Comparison of ENCODE assay signal across 17 cellular contexts in the genomic region with DNA sequence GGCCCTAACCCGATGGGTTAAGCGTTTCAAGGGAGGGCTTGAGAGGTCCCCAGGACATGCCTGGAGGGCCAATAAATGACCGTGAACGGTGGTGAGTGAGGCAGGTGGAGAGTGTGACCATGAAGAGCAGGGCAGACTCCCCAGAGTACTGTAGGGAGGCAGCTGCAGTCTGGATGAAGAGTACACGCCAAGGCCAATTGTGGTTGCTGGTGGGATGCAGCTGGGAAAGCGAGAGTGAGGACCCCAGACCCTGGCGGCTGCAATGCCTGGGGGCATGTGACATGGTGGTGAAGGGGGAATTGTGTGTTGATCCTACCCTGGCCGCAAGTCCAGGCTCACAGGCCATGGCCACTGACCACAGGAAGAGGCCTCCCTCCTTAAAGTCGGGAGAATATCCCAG.
"Had no signal": no experiment of that assay in that cellular context is flagged by ENCODE, and none has a peak within 500 bp of the region (broad histone marks: within the 10 kb centered on the region; RNA-seq: fewer than 3 reads in every experiment).

No MANE protein-coding gene starts in this region.

- H3K27ac Mint-ChIP-seq: activated naive CD8-positive, alpha-beta T cell treated with anti-CD3 and anti-CD28 coated beads for 36 hours; activated T-cell treated with anti-CD3 and anti-CD28 coated beads, Interleukin-2, amount 50 U/mL, for 24 hours; activated T-helper 17 cell treated with anti-CD3 and anti-CD28 coated beads, Interleukin-2, amount 50 U/mL, for 72 hours; stimulated activated naive CD8-positive, alpha-beta T cell treated with anti-CD3 and anti-CD28 coated beads, Interleukin-15, amount 100 ng/mL, for 72 hours; T-cell had no signal

- H3K27me3 ChIP-seq: colonic mucosa, right atrium auricular region, tibial nerve had no signal

- H3K9me3 Mint-ChIP-seq: activated naive CD8-positive, alpha-beta T cell treated with anti-CD3 and anti-CD28 coated beads for 36 hours; activated T-cell treated with anti-CD3 and anti-CD28 coated beads, Interleukin-2, amount 50 U/mL, for 24 hours; activated T-helper 17 cell treated with anti-CD3 and anti-CD28 coated beads, Interleukin-2, amount 50 U/mL, for 72 hours; naive B cell; stimulated activated naive CD8-positive, alpha-beta T cell treated with anti-CD3 and anti-CD28 coated beads, Interleukin-15, amount 100 ng/mL, for 72 hours; T-cell had no signal

- DNase-seq: activated CD8-positive, alpha-beta memory T cell treated with anti-CD3 and anti-CD28 coated beads for 24 hours; activated CD8-positive, alpha-beta memory T cell treated with anti-CD3 and anti-CD28 coated beads, Interleukin-2, amount 50 U/mL, for 4 hours; activated naive CD4-positive, alpha-beta T cell treated with Interleukin-2 at 50 U/mL for 16 hours; activated naive CD8-positive, alpha-beta T cell treated with anti-CD3 and anti-CD28 coated beads for 36 hours; activated T-cell treated with anti-CD3 and anti-CD28 coated beads, Interleukin-2, amount 50 U/mL, for 24 hours; colonic mucosa; erythroblast; left colon; mesendoderm; naive B cell; stimulated activated CD4-positive, alpha-beta T cell treated with anti-CD3 and anti-CD28 coated beads, Interleukin-12 subunit alpha, Interleukin-12 subunit beta, amount 100 ng/mL, for 4 hours; stimulated activated naive CD8-positive, alpha-beta T cell treated with anti-CD3 and anti-CD28 coated beads, Interleukin-15, amount 100 ng/mL, for 72 hours; T-cell had no signal

- H3K27ac ChIP-seq: colonic mucosa, prostate gland, right atrium auricular region had no signal

- ATAC-seq: activated T-helper 17 cell treated with anti-CD3 and anti-CD28 coated beads, Interleukin-2, amount 50 U/mL, for 72 hours; left colon; stimulated activated naive CD8-positive, alpha-beta T cell treated with anti-CD3 and anti-CD28 coated beads, Interleukin-15, amount 100 ng/mL, for 72 hours; T-cell had no signal

- H3K27me3 Mint-ChIP-seq: activated naive CD8-positive, alpha-beta T cell treated with anti-CD3 and anti-CD28 coated beads for 36 hours; activated T-cell treated with anti-CD3 and anti-CD28 coated beads, Interleukin-2, amount 50 U/mL, for 24 hours; activated T-helper 17 cell treated with anti-CD3 and anti-CD28 coated beads, Interleukin-2, amount 50 U/mL, for 72 hours; naive B cell; stimulated activated naive CD8-positive, alpha-beta T cell treated with anti-CD3 and anti-CD28 coated beads, Interleukin-15, amount 100 ng/mL, for 72 hours; T-cell had no signal

- H3K36me3 ChIP-seq: colonic mucosa, prostate gland, right atrium auricular region, tibial nerve had no signal

- H3K4me1 Mint-ChIP-seq: activated naive CD8-positive, alpha-beta T cell treated with anti-CD3 and anti-CD28 coated beads for 36 hours; activated T-helper 17 cell treated with anti-CD3 and anti-CD28 coated beads, Interleukin-2, amount 50 U/mL, for 72 hours; T-cell had no signal

- H3K4me3 Mint-ChIP-seq: activated naive CD8-positive, alpha-beta T cell treated with anti-CD3 and anti-CD28 coated beads for 36 hours; activated T-cell treated with anti-CD3 and anti-CD28 coated beads, Interleukin-2, amount 50 U/mL, for 24 hours; activated T-helper 17 cell treated with anti-CD3 and anti-CD28 coated beads, Interleukin-2, amount 50 U/mL, for 72 hours; naive B cell; stimulated activated naive CD8-positive, alpha-beta T cell treated with anti-CD3 and anti-CD28 coated beads, Interleukin-15, amount 100 ng/mL, for 72 hours; T-cell had no signal

- H3K4me3 ChIP-seq: colonic mucosa, prostate gland, right atrium auricular region, tibial nerve had no signal

- H3K36me3 Mint-ChIP-seq: activated naive CD8-positive, alpha-beta T cell treated with anti-CD3 and anti-CD28 coated beads for 36 hours; naive B cell; T-cell had no signal

- H3K4me1 ChIP-seq: colonic mucosa, prostate gland had no signal

- H3K9me3 ChIP-seq: colonic mucosa, prostate gland, right atrium auricular region, tibial nerve had no signal
